Comparison of ENCODE assay signal across 1 cellular context in genomic region chr22:46935506-46936377, GRCh38.
TF ChIP-seq lines count a peak whose summit lies in the region.

No MANE protein-coding gene starts in this region.

TF ChIP-seq in HepG2, 621 proteins besides CTCF, POLR2A, EP300 and RAD21 (continued from another document and continues in another):
- TF ChIP-seq FUBP1 (CRISPR knock-in tag; IDR thresholded peaks at IDR 0.05; ENCODE audit: borderline replicate concordance) (0 out of 2 replicates have a peak, but pooled peaks have one; percentile 24), ZNF18 (CRISPR knock-in tag; IDR thresholded peaks at IDR 0.05; ENCODE audit: insufficient replicate concordance) (peak; percentile 36), ZSCAN25 (CRISPR knock-in tag; IDR thresholded peaks at IDR 0.05) (no peak; the same call in 1 of the 2 replicates), GMEB2 (CRISPR knock-in tag; IDR thresholded peaks at IDR 0.05; ENCODE audit: low read depth) (0 out of 2 replicates have a peak, but pooled peaks have one; percentile 17), HIC2 (CRISPR knock-in tag; IDR thresholded peaks at IDR 0.05; ENCODE audit: low read depth) (peak; percentile 63; the same call in 1 of the 2 replicates), ZNF850 (CRISPR knock-in tag; conservative IDR thresholded peaks at IDR 0.05) (peak; percentile 26; the same call in 1 of the 2 replicates), CCAR2 (optimal IDR thresholded peaks at IDR 0.05; ENCODE audit: low read depth, low read length) (no peak), ZNF513 (CRISPR knock-in tag; conservative IDR thresholded peaks at IDR 0.05) (no peak), KMT2A (CRISPR knock-in tag; IDR thresholded peaks at IDR 0.05) (no peak), HOXA7 (CRISPR knock-in tag; IDR thresholded peaks at IDR 0.05) (no peak), RNF219 (CRISPR knock-in tag; IDR thresholded peaks at IDR 0.05) (peak; percentile 76; the same call in 1 of the 2 replicates), ETS1 (CRISPR knock-in tag; IDR thresholded peaks at IDR 0.05) (0 out of 2 replicates have a peak, but pooled peaks have one; percentile 34), ZNF780A (CRISPR knock-in tag; IDR thresholded peaks at IDR 0.05) (no peak), ZBTB38 (CRISPR knock-in tag; IDR thresholded peaks at IDR 0.05) (no peak; the same call in 1 of the 2 replicates), HNRNPLL (IDR thresholded peaks at IDR 0.05; ENCODE audit: low read depth, low read length, poor library complexity, severe bottlenecking) (peak; percentile 32), EEA1 (CRISPR knock-in tag; IDR thresholded peaks at IDR 0.05; ENCODE audit: borderline replicate concordance) (peak; percentile 30; the same call in 1 of the 2 replicates), ZFP36L1 (CRISPR knock-in tag; IDR thresholded peaks at IDR 0.05) (peak; percentile 68; the same call in 1 of the 2 replicates), PHF20 (CRISPR knock-in tag; IDR thresholded peaks at IDR 0.05) (peak; percentile 53; the same call in 1 of the 2 replicates), MTA1 (CRISPR knock-in tag; IDR thresholded peaks at IDR 0.05; ENCODE audit: borderline replicate concordance) (peak; percentile 80; the same call in 1 of the 2 replicates), ZNF552 (CRISPR knock-in tag; IDR thresholded peaks at IDR 0.05; ENCODE audit: borderline replicate concordance) (peak; percentile 50; the same call in 1 of the 2 replicates), GLI4 (CRISPR knock-in tag; IDR thresholded peaks at IDR 0.05; ENCODE audit: borderline replicate concordance) (no peak), SATB2 (CRISPR knock-in tag; IDR thresholded peaks at IDR 0.05) (peak; percentile 40; the same call in 1 of the 2 replicates), ZNF383 (CRISPR knock-in tag; IDR thresholded peaks at IDR 0.05; ENCODE audit: borderline replicate concordance) (no peak; the same call in 1 of the 2 replicates), BCLAF1 (IDR thresholded peaks at IDR 0.05) (no peak), ZNF512 (CRISPR knock-in tag; IDR thresholded peaks at IDR 0.05) (no peak), AKAP8 (CRISPR knock-in tag; IDR thresholded peaks at IDR 0.05) (peak; percentile 81), GMEB1 (CRISPR knock-in tag; IDR thresholded peaks at IDR 0.05; ENCODE audit: borderline replicate concordance) (peak; percentile 45; the same call in 1 of the 2 replicates), NRL (CRISPR knock-in tag; IDR thresholded peaks at IDR 0.05; ENCODE audit: borderline replicate concordance) (peak; percentile 83), ZNF143 (CRISPR knock-in tag; IDR thresholded peaks at IDR 0.05) (no peak), SKIL (CRISPR knock-in tag; IDR thresholded peaks at IDR 0.05; ENCODE audit: borderline replicate concordance) (peak; percentile 90), HNRNPUL1 (IDR thresholded peaks at IDR 0.05; ENCODE audit: low read depth, low read length) (no peak), ZNF674 (CRISPR knock-in tag; IDR thresholded peaks at IDR 0.05; ENCODE audit: low read depth) (no peak), RXRB (CRISPR knock-in tag; IDR thresholded peaks at IDR 0.05; ENCODE audit: borderline replicate concordance) (peak; percentile 92), NPAS2 (CRISPR knock-in tag; IDR thresholded peaks at IDR 0.05; ENCODE audit: borderline replicate concordance) (no peak), ZNF33B (CRISPR knock-in tag; IDR thresholded peaks at IDR 0.05) (no peak)
